Comparison of ENCODE assay signal across 14 cellular contexts in the genomic region with DNA sequence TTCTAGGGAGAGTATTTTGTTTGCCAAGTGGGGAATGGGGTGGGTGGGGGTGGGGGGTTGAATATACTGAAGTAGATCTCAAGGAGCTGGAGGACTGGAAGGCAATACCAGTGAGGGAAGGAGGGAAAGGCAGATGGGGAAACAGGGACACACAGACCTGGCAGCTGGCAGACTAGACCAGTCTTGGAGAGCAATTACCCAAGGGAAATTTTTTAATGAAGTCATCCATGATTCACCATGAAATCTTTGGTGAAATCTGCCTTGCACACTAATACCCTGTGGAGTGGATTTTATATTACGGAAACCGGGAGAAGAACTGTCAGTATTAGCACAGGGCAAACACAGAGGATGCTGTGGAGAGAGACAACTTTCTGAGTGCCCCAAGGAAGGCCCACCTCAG. TPM values are rescaled to one million over a fixed set of nuclear protein-coding genes. Genes with fewer than 3 reads are reported as not detected.
DNase-seq lines count a peak whose midpoint lies in the region; ATAC-seq lines count a peak whose summit lies in the region.
"Had no signal": no experiment of that assay in that cellular context is flagged by ENCODE, and none has a peak within 500 bp of the region (broad histone marks: within the 10 kb centered on the region; RNA-seq: fewer than 3 reads in every experiment).

No MANE protein-coding gene starts in this region.

- ATAC-seq in esophagus mucosa (peak; percentile 84), GM21717 (IDR thresholded peaks at IDR 0.05; ENCODE audit: unreplicated experiment) (no peak)
- ATAC-seq: lower lobe of right lung had no signal

- DNase-seq in GM04504 (ENCODE audit: low read depth), result peak; percentile 13
- DNase-seq in NCI-H69 (lab: John Stamatoyannopoulos, UW), result peak; percentile 59
- peak; percentile 44 for DNase-seq in renal cortical epithelial cell (ENCODE audit: low read depth)
- DNase-seq in GM19238 (ENCODE audit: insufficient read length, low spot score), result no peak
- DNase-seq in nucleus accumbens (lab: John Stamatoyannopoulos, UW), result no peak
- DNase-seq: activated CD4-positive, alpha-beta T cell treated with anti-CD3 and anti-CD28 coated beads, Interleukin-2, amount 50 U/mL, for 4 hours; anterior cingulate cortex; lower lobe of right lung; NCI-H1417; NCI-H526 treated with DMSO at 0.1 percent for 48 hours; stimulated activated CD4-positive, alpha-beta T cell treated with anti-CD3 and anti-CD28 coated beads, Interleukin-2, amount 100 ng/mL, for 48 hours; tibial artery had no signal

RNA-seq across cellular contexts. Expression of a gene that starts 29.7 kb away (rescaled TPM):
- 6.1 TPM for total RNA-seq in esophagus mucosa
- total RNA-seq in renal cortical epithelial cell, result 4.3 and 11.5 TPM in 2 replicates

Comparison
In these comparisons a context has a peak if more than half of its experiments do, and no peak if none do; other contexts are left out.
1. DNase-seq: peak in GM04504 (single experiment), NCI-H69 (single experiment) and renal cortical epithelial cell (single experiment); none in GM19238 (single experiment) and nucleus accumbens (0 of 56).